In genomic region chr20:1122388-1123315, GRCh38 we compare ENCODE assay signal across 8 cellular contexts. TPM values are rescaled to one million over a fixed set of nuclear protein-coding genes. Genes with fewer than 3 reads are reported as not detected.
DNase-seq lines count a peak whose midpoint lies in the region; ATAC-seq and TF ChIP-seq lines count a peak whose summit lies in the region.

No MANE protein-coding gene starts in this region.

- TF ChIP-seq CTCF in AG10803 (conservative IDR thresholded peaks at IDR 0.05; ENCODE audit: low read length) (no peak), GM23338 (conservative IDR thresholded peaks at IDR 0.05; ENCODE audit: low read depth in 2 of 2) (no peak), VCaP (conservative IDR thresholded peaks at IDR 0.05) (no peak), heart left ventricle (IDR thresholded peaks at IDR 0.05) (no peak)

- peaks cover 65% of the 10 kb centered on the region for H3K79me2 ChIP-seq in GM23338 (replicated peaks; ENCODE audit: insufficient read depth)

- H3K27me3 ChIP-seq in GM23338 (ENCODE audit: insufficient read depth) (no peaks in the 10 kb centered on the region), heart left ventricle (no peaks in the 10 kb centered on the region)

- H3K9me3 ChIP-seq in heart left ventricle = no peaks in the 10 kb centered on the region

- no peak overlapping the region for H3K4me2 ChIP-seq in GM23338

- no peak for TF ChIP-seq POLR2A in heart left ventricle (IDR thresholded peaks at IDR 0.05)

- H3K27ac Mint-ChIP-seq in GM23338 = peak overlapping the region; percentile 30; the same call in 1 of the 2 replicates
- peak overlapping the region; percentile 67 for H3K27ac Mint-ChIP-seq in stimulated activated naive B cell treated with anti-CD40 and anti-IgM and Interleukin-4, amounts not matched to agents 10 μg/mL and 1 μg/mL and 100 μg/mL, for 72 hours

- peak overlapping the region; percentile 17; the same call in 1 of the 2 replicates for H3K4me3 ChIP-seq in AG10803 (ENCODE audit: low read length)
- no peak overlapping the region for H3K4me3 ChIP-seq in GM23338
- H3K4me3 ChIP-seq in heart left ventricle = peak overlapping the region in 6 of 12 donors; percentile 2 to 23 (median 6)

- H3K9me3 Mint-ChIP-seq in GM23338 = peaks cover 3% of the 10 kb centered on the region; the same call in 2 of the 3 replicates
- H3K9me3 Mint-ChIP-seq in stimulated activated naive B cell treated with anti-CD40 and anti-IgM and Interleukin-4, amounts not matched to agents 10 μg/mL and 1 μg/mL and 100 μg/mL, for 72 hours = no peaks in the 10 kb centered on the region

- H3K4me1 Mint-ChIP-seq in GM23338 = peaks cover 24% of the 10 kb centered on the region
- H3K4me1 Mint-ChIP-seq in stimulated activated naive B cell treated with anti-CD40 and anti-IgM and Interleukin-4, amounts not matched to agents 10 μg/mL and 1 μg/mL and 100 μg/mL, for 72 hours = peaks cover 29 to 54% of the 10 kb centered on the region in 2 donors

- H3K36me3 ChIP-seq in GM23338 (ENCODE audit: insufficient read depth) = peaks cover 3% of the 10 kb centered on the region; the same call in 1 of the 2 replicates
- H3K36me3 ChIP-seq in heart left ventricle = peaks cover 0 to 64% (median 36%) of the 10 kb centered on the region in 9 donors

- no peak overlapping the region for H2AFZ ChIP-seq in GM23338

- ATAC-seq in GM23338 (no peak), heart left ventricle (peak in 3 of 4 donors; percentile 3 to 29 (median 15)), GM21528 (IDR thresholded peaks at IDR 0.05; ENCODE audit: low FRiP score, unreplicated experiment) (no peak)
- ATAC-seq in stimulated activated naive B cell treated with anti-CD40 and anti-IgM and Interleukin-4, amounts not matched to agents 10 μg/mL and 1 μg/mL and 100 μg/mL, for 72 hours (replicated peaks) = no peak

- peaks cover 4% of the 10 kb centered on the region for H3K27me3 Mint-ChIP-seq in GM23338 (ENCODE audit: insufficient read depth, low read depth, poor library complexity)
- H3K27me3 Mint-ChIP-seq in stimulated activated naive B cell treated with anti-CD40 and anti-IgM and Interleukin-4, amounts not matched to agents 10 μg/mL and 1 μg/mL and 100 μg/mL, for 72 hours = no peaks in the 10 kb centered on the region

- no peak overlapping the region for H3K4me3 Mint-ChIP-seq in GM23338
- peak overlapping the region; percentile 10 to 12 for H3K4me3 Mint-ChIP-seq in stimulated activated naive B cell treated with anti-CD40 and anti-IgM and Interleukin-4, amounts not matched to agents 10 μg/mL and 1 μg/mL and 100 μg/mL, for 72 hours

- 35 to 48% (median 37%) methylated on average over 12 of the region's 12 CpGs for WGBS in heart left ventricle, 4 donors

- no peaks in the 10 kb centered on the region for H3F3A ChIP-seq in GM23338 (replicated peaks; ENCODE audit: low read depth)

- H3K9me2 ChIP-seq in GM23338 (ENCODE audit: insufficient read depth) = no peaks in the 10 kb centered on the region

- H3K4me1 ChIP-seq in GM23338 (ENCODE audit: insufficient read depth) = peaks cover 10% of the 10 kb centered on the region; the same call in 1 of the 2 replicates
- peaks cover 16 to 78% (median 51%) of the 10 kb centered on the region in 12 donors for H3K4me1 ChIP-seq in heart left ventricle

- peaks cover 34% of the 10 kb centered on the region for H3K36me3 Mint-ChIP-seq in GM23338 (ENCODE audit: low read depth)
- peaks cover 29 to 66% of the 10 kb centered on the region in 2 donors for H3K36me3 Mint-ChIP-seq in stimulated activated naive B cell treated with anti-CD40 and anti-IgM and Interleukin-4, amounts not matched to agents 10 μg/mL and 1 μg/mL and 100 μg/mL, for 72 hours

- H3K27ac ChIP-seq in GM23338 (ENCODE audit: low read depth) (no peak overlapping the region), VCaP (peak overlapping the region; percentile 97), heart left ventricle (peak overlapping the region in 10 of 12 donors; percentile 26 to 82 (median 50))

- DNase-seq in AG10803 (ENCODE audit: low read depth) (peak; percentile 66), GM23338 (ENCODE audit: low spot score) (no peak), heart left ventricle (peak in 4 of 5 donors; percentile 36 to 55 (median 48)), T-helper 9 cell (no peak), COR-L47 (lab: John Stamatoyannopoulos, UW) (no peak)
- DNase-seq in stimulated activated naive B cell treated with anti-CD40 and anti-IgM and Interleukin-4, amounts not matched to agents 10 μg/mL and 1 μg/mL and 100 μg/mL, for 72 hours = no peak

- intact Hi-C loops in heart left ventricle (cut with DNase I) = loop anchor here in 1 of 10 donors (10.0 kb wide), 1 partner anchor 342 kb away; the partner anchor contains the start of gene NSFL1C

- peaks cover 48% of the 10 kb centered on the region for H4K20me1 ChIP-seq in GM23338 (replicated peaks; ENCODE audit: insufficient read depth)

TF ChIP-seq in GM23338, 12 proteins besides CTCF, POLR2A, EP300 and RAD21:
- TF ChIP-seq ZNF114 (CRISPR knock-in tag; IDR thresholded peaks at IDR 0.05) = no peak
- no peak for TF ChIP-seq CREB1 (CRISPR knock-in tag; IDR thresholded peaks at IDR 0.05; ENCODE audit: low read depth)
- no peak for TF ChIP-seq REST (IDR thresholded peaks at IDR 0.05; ENCODE audit: unreplicated experiment)
- TF ChIP-seq EZH2phosphoT487 (IDR thresholded peaks at IDR 0.05; ENCODE audit: unreplicated experiment) = no peak
- TF ChIP-seq POLR2AphosphoS5 (IDR thresholded peaks at IDR 0.05; ENCODE audit: low read depth) = no peak
- no peak for TF ChIP-seq ETS1 (IDR thresholded peaks at IDR 0.05)
- TF ChIP-seq ZNF331 (CRISPR knock-in tag; IDR thresholded peaks at IDR 0.05; ENCODE audit: low read depth) = no peak
- TF ChIP-seq JUNB (IDR thresholded peaks at IDR 0.05; ENCODE audit: unreplicated experiment) = no peak
- no peak for TF ChIP-seq NANOG (IDR thresholded peaks at IDR 0.05; ENCODE audit: borderline replicate concordance)

RNA-seq across cellular contexts. Expression of gene PSMF1, which starts 4.2 kb away (rescaled TPM):
- total RNA-seq in GM23338 (2014; rRNA removed; shearing (Covaris generic)) = 46.5 and 84.2 TPM in 2 replicates
- polyA plus RNA-seq in GM23338 (2016; fragmentation: Nextera tagmentation; extraction: Ambion mirVana) = 70.4 and 73.7 TPM in 2 replicates
- total RNA-seq in heart left ventricle = 100 to 1,000 TPM; 116 to 184 (median 141) TPM
- 10 to 100 TPM; 24.6 to 88.2 TPM for polyA plus RNA-seq in heart left ventricle

Comparison
In these comparisons a context has a peak if more than half of its experiments do, and no peak if none do; other contexts are left out.
1. DNase-seq: peak in AG10803 (single experiment) and heart left ventricle (4 of 5); none in GM23338 (single experiment), stimulated activated naive B cell treated with anti-CD40 and anti-IgM and Interleukin-4, amounts not matched to agents 10 μg/mL and 1 μg/mL and 100 μg/mL, for 72 hours (single experiment), T-helper 9 cell (single experiment) and COR-L47 (single experiment).
2. ATAC-seq: peak in heart left ventricle (3 of 4); none in GM23338 (single experiment), stimulated activated naive B cell treated with anti-CD40 and anti-IgM and Interleukin-4, amounts not matched to agents 10 μg/mL and 1 μg/mL and 100 μg/mL, for 72 hours (0 of 2) and GM21528 (single experiment).